ENCODE assay signal across 10 cellular contexts in the genomic region with DNA sequence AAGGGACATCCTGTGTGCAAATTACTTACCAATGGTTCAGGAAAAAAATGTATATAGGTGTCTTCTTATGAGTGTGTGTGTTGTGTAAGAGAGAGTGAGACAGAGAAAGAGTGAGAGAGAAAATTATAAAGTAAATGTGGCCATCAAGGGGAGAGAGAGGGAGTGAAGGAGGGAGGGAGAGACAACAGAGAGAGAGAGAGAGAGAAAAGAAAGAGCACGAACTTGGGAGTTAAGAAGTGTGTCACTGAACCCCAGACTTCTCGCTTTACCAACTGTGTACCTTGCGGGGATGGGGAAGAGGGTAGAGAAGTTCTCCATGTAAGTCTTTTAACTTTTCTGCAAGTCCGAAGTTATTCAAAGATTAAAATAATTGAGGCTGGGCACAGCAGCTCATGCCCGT. TPM values are rescaled to one million over a fixed set of nuclear protein-coding genes. Genes with fewer than 3 reads are reported as not detected.
DNase-seq lines count a peak whose midpoint lies in the region; ATAC-seq, FAIRE-seq and TF ChIP-seq lines count a peak whose summit lies in the region.
"Had no signal": no experiment of that assay in that cellular context is flagged by ENCODE, and none has a peak within 500 bp of the region (broad histone marks: within the 10 kb centered on the region; RNA-seq: fewer than 3 reads in every experiment).

No MANE protein-coding gene starts in this region.

- peak overlapping the region; percentile 79 for H3K4me3 Mint-ChIP-seq in dendritic cell treated with granulocyte-macrophage colony-stimulating factor and Interleukin-4, amounts not matched to agents 40 ng/mL and 50 ng/mL, for 4 days
- peak overlapping the region; percentile 84 for H3K4me3 Mint-ChIP-seq in natural killer cell treated with Interleukin-12 subunit alpha and Interleukin-12 subunit beta and Interleukin-15 and Interleukin-18, amount 100 ng/mL, for 72 hours

- no peak for ATAC-seq in natural killer cell treated with Interleukin-12 subunit alpha and Interleukin-12 subunit beta and Interleukin-15 and Interleukin-18, amount 100 ng/mL, for 72 hours
- ATAC-seq in HG03469 (IDR thresholded peaks at IDR 0.05; ENCODE audit: unreplicated experiment) (no peak), GM21723 (IDR thresholded peaks at IDR 0.05; ENCODE audit: unreplicated experiment) (no peak)

- H3K9me3 Mint-ChIP-seq in dendritic cell treated with granulocyte-macrophage colony-stimulating factor and Interleukin-4, amounts not matched to agents 40 ng/mL and 50 ng/mL, for 4 days = no peaks in the 10 kb centered on the region
- H3K9me3 Mint-ChIP-seq in natural killer cell treated with Interleukin-12 subunit alpha and Interleukin-12 subunit beta and Interleukin-15 and Interleukin-18, amount 100 ng/mL, for 72 hours = no peaks in the 10 kb centered on the region

- TF ChIP-seq CTCF in 22Rv1 (IDR thresholded peaks at IDR 0.05) (no peak), D721Med (IDR thresholded peaks at IDR 0.05; ENCODE audit: insufficient read depth, missing control alignments) (no peak)

- FAIRE-seq in D721Med (lab: Jason Lieb, UNC) = no peak

- no peak for DNase-seq in natural killer cell treated with Interleukin-12 subunit alpha and Interleukin-12 subunit beta and Interleukin-15 and Interleukin-18, amount 100 ng/mL, for 72 hours (ENCODE audit: low spot score)
- DNase-seq in D721Med (ENCODE audit: insufficient read length, low spot score) (no peak), Kasumi-1 (lab: John Stamatoyannopoulos, UW) (no peak)
- DNase-seq: foreskin fibroblast, NCI-H446 treated with DMSO at 0.1 percent for 48 hours had no signal

- intact Hi-C loops in dendritic cell treated with granulocyte-macrophage colony-stimulating factor and Interleukin-4, amounts not matched to agents 40 ng/mL and 50 ng/mL, for 4 days (cut with micrococcal nuclease) = no loop called here

- H3K4me1 Mint-ChIP-seq in dendritic cell treated with granulocyte-macrophage colony-stimulating factor and Interleukin-4, amounts not matched to agents 40 ng/mL and 50 ng/mL, for 4 days (ENCODE audit: low read depth) = peaks cover 76% of the 10 kb centered on the region
- peaks cover 25 to 29% of the 10 kb centered on the region in 2 donors for H3K4me1 Mint-ChIP-seq in natural killer cell treated with Interleukin-12 subunit alpha and Interleukin-12 subunit beta and Interleukin-15 and Interleukin-18, amount 100 ng/mL, for 72 hours (ENCODE audit: low read depth in 2 of 2)

- H3K36me3 Mint-ChIP-seq in dendritic cell treated with granulocyte-macrophage colony-stimulating factor and Interleukin-4, amounts not matched to agents 40 ng/mL and 50 ng/mL, for 4 days (ENCODE audit: low read depth) = peaks cover 14% of the 10 kb centered on the region
- no peaks in the 10 kb centered on the region for H3K36me3 Mint-ChIP-seq in natural killer cell treated with Interleukin-12 subunit alpha and Interleukin-12 subunit beta and Interleukin-15 and Interleukin-18, amount 100 ng/mL, for 72 hours

- peak overlapping the region; percentile 100 for H3K27ac Mint-ChIP-seq in dendritic cell treated with granulocyte-macrophage colony-stimulating factor and Interleukin-4, amounts not matched to agents 40 ng/mL and 50 ng/mL, for 4 days
- peak overlapping the region; percentile 99 to 100 for H3K27ac Mint-ChIP-seq in natural killer cell treated with Interleukin-12 subunit alpha and Interleukin-12 subunit beta and Interleukin-15 and Interleukin-18, amount 100 ng/mL, for 72 hours

- H3K27ac ChIP-seq in 22Rv1 = peak overlapping the region; percentile 100
- peak overlapping the region; percentile 94 for H3K27ac ChIP-seq in KOPT-K1 (ENCODE audit: low read depth, low read length, poor library complexity, severe bottlenecking)

- no peaks in the 10 kb centered on the region for H3K27me3 Mint-ChIP-seq in dendritic cell treated with granulocyte-macrophage colony-stimulating factor and Interleukin-4, amounts not matched to agents 40 ng/mL and 50 ng/mL, for 4 days
- no peaks in the 10 kb centered on the region for H3K27me3 Mint-ChIP-seq in natural killer cell treated with Interleukin-12 subunit alpha and Interleukin-12 subunit beta and Interleukin-15 and Interleukin-18, amount 100 ng/mL, for 72 hours

- no peaks in the 10 kb centered on the region for H3K9me3 ChIP-seq in KOPT-K1 (ENCODE audit: insufficient read depth, low read length, poor library complexity, severe bottlenecking)

- no peaks in the 10 kb centered on the region for H3K36me3 ChIP-seq in KOPT-K1 (ENCODE audit: insufficient read depth, low read length)

RNA-seq across cellular contexts. Expression of a gene that starts 28.8 kb away (rescaled TPM):
- total RNA-seq in natural killer cell treated with Interleukin-12 subunit alpha and Interleukin-12 subunit beta and Interleukin-15 and Interleukin-18, amount 100 ng/mL, for 72 hours = 1 to 10 TPM; 1.5 to 1.7 TPM
